17 cellular contexts compared by ENCODE assay signal in genomic region chr11:102468636-102469195, GRCh38. TPM values are rescaled to one million over a fixed set of nuclear protein-coding genes. Genes with fewer than 3 reads are reported as not detected.
DNase-seq lines count a peak whose midpoint lies in the region; ATAC-seq, FAIRE-seq and TF ChIP-seq lines count a peak whose summit lies in the region.
"Had no signal": no experiment of that assay in that cellular context is flagged by ENCODE, and none has a peak within 500 bp of the region (broad histone marks: within the 10 kb centered on the region; RNA-seq: fewer than 3 reads in every experiment).

No MANE protein-coding gene starts in this region.

- H3K36me3 Mint-ChIP-seq in MCF 10A (ENCODE audit: insufficient read depth, unreplicated experiment) (no peaks in the 10 kb centered on the region), nephron (ENCODE audit: low read depth) (no peaks in the 10 kb centered on the region)

- POLR2A ChIA-PET in A549 (lab: Yijun Ruan, JAX) (no interaction called here), MCF 10A (lab: Yijun Ruan, JAX) (no interaction called here)

- H3K27ac Mint-ChIP-seq in MCF 10A (ENCODE audit: low read depth, unreplicated experiment): peak overlapping the region; percentile 64
- peak overlapping the region; percentile 42 to 73 (median 53) for H3K27ac Mint-ChIP-seq in nephron

- no TSS peak for BruUV-seq in MCF 10A (replicated peaks; lab: Mats Ljungman, UMichigan)

- peaks cover 16% of the 10 kb centered on the region for H3K4me1 ChIP-seq in A549

- TF ChIP-seq CTCF in A549 (IDR thresholded peaks at IDR 0.05): no peak
- TF ChIP-seq CTCF in MCF 10A (IDR thresholded peaks at IDR 0.05; ENCODE audit: unreplicated experiment): no peak
- TF ChIP-seq CTCF in nephron (IDR thresholded peaks at IDR 0.05; ENCODE audit: unreplicated experiment in 3 of 3): no peak

- no peaks in the 10 kb centered on the region for H3K27me3 Mint-ChIP-seq in MCF 10A (ENCODE audit: insufficient read depth, unreplicated experiment)
- no peaks in the 10 kb centered on the region for H3K27me3 Mint-ChIP-seq in nephron (ENCODE audit: low read depth)

- in situ Hi-C loops in ACHN (cut with HindIII; ENCODE audit: low pct_ligation_motif_present, low pct_unique_long_range_greater_than_20kb, low sequenced_read_pairs): no loop called here

- peak overlapping the region; percentile 65 for H3K4me2 ChIP-seq in A549

- H3K4me3 Mint-ChIP-seq in MCF 10A (ENCODE audit: unreplicated experiment) (no peak overlapping the region), nephron (no peak overlapping the region)

- no peak for FAIRE-seq in A549 (lab: Jason Lieb, UNC)

- H3K4me1 Mint-ChIP-seq in MCF 10A (ENCODE audit: insufficient read depth, unreplicated experiment) (peaks cover 31% of the 10 kb centered on the region), nephron (peaks cover 11% of the 10 kb centered on the region)

- intact Hi-C loops in MCF 10A (cut with micrococcal nuclease): no loop called here

- peak in 1 of 2 experiments; percentile 63; a peak in 3 of 6 replicates for ATAC-seq in A549
- no peak for ATAC-seq in HG02763 (IDR thresholded peaks at IDR 0.05; ENCODE audit: unreplicated experiment)
- ATAC-seq in GM21737 (IDR thresholded peaks at IDR 0.05; ENCODE audit: unreplicated experiment): no peak
- ATAC-seq: HCT116 had no signal

- no peak overlapping the region for H3K4me3 ChIP-seq in A549
- H3K4me3 ChIP-seq: lung had no signal

- no peak for TF ChIP-seq RAD21 in A549 (conservative IDR thresholded peaks at IDR 0.05 in 1 of 2, IDR thresholded peaks at IDR 0.05 in 1 of 2)

- TF ChIP-seq POLR2A in A549 (IDR thresholded peaks at IDR 0.05; ENCODE audit: low read length): no peak

- H3K9me3 Mint-ChIP-seq in MCF 10A (ENCODE audit: unreplicated experiment): no peaks in the 10 kb centered on the region
- H3K9me3 Mint-ChIP-seq in nephron: peaks cover 3% of the 10 kb centered on the region

- peak overlapping the region; percentile 58 to 68; a peak in 5 of 6 replicates for H3K27ac ChIP-seq in A549

- TF ChIP-seq EP300 in A549 (IDR thresholded peaks at IDR 0.05): no peak

- no peaks in the 10 kb centered on the region for H3K9me3 ChIP-seq in A549

- CTCF ChIA-PET in A549 (lab: Yijun Ruan, JAX): no interaction called here
- CTCF ChIA-PET in MCF 10A (lab: Yijun Ruan, JAX): no interaction called here

- WGBS in A549 (ENCODE audit: missing lambda C conversion rate): 65% methylated on average over 6 of the region's 6 CpGs

- DNase-seq in A549 (ENCODE audit: low read depth in 1 of 2, low spot score in 1 of 2): peak in 1 of 2 experiments; percentile 16
- DNase-seq in LHCN-M2 (ENCODE audit: low read depth): peak; percentile 23
- no peak for DNase-seq in MCF 10A (ENCODE audit: unreplicated experiment)
- no peak for DNase-seq in NCI-H1436 treated with DMSO at 0.1 percent for 48 hours (lab: John Stamatoyannopoulos, UW)
- no peak for DNase-seq in ACHN
- DNase-seq: activated CD4-positive, CD25-positive, alpha-beta regulatory T cell; activated T-cell treated with anti-CD3 and anti-CD28 coated beads for 4 hours; aorta; DMS 273 treated with DMSO at 0.1 percent for 48 hours; NCI-H2171; NK-92 treated with Interleukin-12 subunit alpha and Interleukin-12 subunit beta, amount 100 ng/mL, for 24 hours; occipital lobe had no signal

TF ChIP-seq in A549, 52 proteins besides CTCF, POLR2A, EP300 and RAD21:
- TF ChIP-seq MAFK (IDR thresholded peaks at IDR 0.05; ENCODE audit: partially characterized antibody): peak; percentile 35
- TF ChIP-seq CHD4 (IDR thresholded peaks at IDR 0.05; ENCODE audit: borderline replicate concordance): no peak

RNA-seq across cellular contexts. Expression of gene TMEM123, which starts 16.2 kb away (rescaled TPM):
- polyA plus RNA-seq in A549 (2011; rRNA removed) (432 and 458 TPM in 2 replicates), A549 (2017; fragmentation: RNase III; extraction: RNeasy Plus Mini Kit Qiagen cat#74134 plus additional on column Dnase treatment) (197 to 215 TPM (median 199 TPM) in 3 replicates)
- polyA plus RNA-seq in A549 (2012; cell fraction: cytosol; rRNA removed): 66.4 and 75.8 TPM in 2 replicates
- 17.6 and 18.7 TPM in 2 replicates for polyA plus RNA-seq in A549 (2012; cell fraction: nucleus; rRNA removed)
- polyA minus RNA-seq in A549 (2011; rRNA and poly(A)+ RNA removed): 159 and 220 TPM in 2 replicates
- total RNA-seq in LHCN-M2 (2014; rRNA removed) (132 and 149 TPM in 2 replicates), MCF 10A (2022) (134 and 137 TPM in 2 replicates)
- polyA plus RNA-seq in LHCN-M2 (2012): 66.7 TPM
